Comparison of ENCODE assay signal across 26 cellular contexts in genomic region chr5:50978903-50979302, GRCh38.
"Had no signal": no experiment of that assay in that cellular context is flagged by ENCODE, and none has a peak within 500 bp of the region (broad histone marks: within the 10 kb centered on the region; RNA-seq: fewer than 3 reads in every experiment).

No MANE protein-coding gene starts in this region.

- H3K27me3 ChIP-seq: ovary, right lobe of liver, sigmoid colon, upper lobe of left lung, vagina had no signal

- H3K27ac ChIP-seq: neural progenitor cell, ovary, parathyroid adenoma, psoas muscle, right lobe of liver, sigmoid colon, thoracic aorta, thyroid gland, tibial nerve, upper lobe of left lung, vagina had no signal

- H3K9me3 ChIP-seq: ovary, psoas muscle, right lobe of liver, sigmoid colon, thoracic aorta, thyroid gland, upper lobe of left lung, vagina had no signal

- H3K4me1 ChIP-seq: neural progenitor cell, parathyroid adenoma, psoas muscle, right lobe of liver, thyroid gland, tibial nerve, upper lobe of left lung had no signal

- H3K36me3 ChIP-seq: neural progenitor cell, ovary, right lobe of liver, sigmoid colon, thoracic aorta, thyroid gland, tibial nerve, upper lobe of left lung, vagina had no signal

- DNase-seq: naive thymus-derived CD4-positive, alpha-beta T cell; natural killer cell; occipital lobe; ovary; posterior cingulate gyrus; psoas muscle; right cardiac atrium; right lobe of liver; sigmoid colon; small intestine; stimulated activated CD4-positive, alpha-beta T cell treated with anti-CD3 and anti-CD28 coated beads, Interleukin-15, amount 100 ng/mL, for 24 hours; stimulated activated CD4-positive, alpha-beta T cell treated with anti-CD3 and anti-CD28 coated beads, Interleukin-2, amount 100 ng/mL, for 24 hours; stimulated activated CD4-positive, alpha-beta T cell treated with anti-CD3 and anti-CD28 coated beads, Interleukin-4, amount 100 ng/mL, for 1 hour; stimulated activated CD4-positive, alpha-beta T cell treated with anti-CD3 and anti-CD28 coated beads, Interleukin-4, amount 100 ng/mL, for 4 hours; stimulated activated CD8-positive, alpha-beta memory T cell treated with anti-CD3 and anti-CD28 coated beads, Interleukin-4, amount 100 ng/mL, for 48 hours; stimulated activated naive CD4-positive, alpha-beta T cell; stimulated activated naive CD8-positive, alpha-beta T cell treated with anti-CD3 and anti-CD28 coated beads, Interleukin-15, amount 100 ng/mL, for 72 hours; stimulated activated naive CD8-positive, alpha-beta T cell treated with anti-CD3 and anti-CD28 coated beads, Interleukin-15, Interleukin-2, amounts not matched to agents 100 U/mL and 50 U/mL, for 24 hours; thyroid gland; trophoblast cell; upper lobe of left lung had no signal

- H3K4me3 ChIP-seq: neural progenitor cell, ovary, psoas muscle, right lobe of liver, sigmoid colon, thoracic aorta, thyroid gland, tibial nerve, upper lobe of left lung had no signal

- H3K9ac ChIP-seq: neural progenitor cell, parathyroid adenoma had no signal
